ENCODE assay signal across 24 cellular contexts in genomic region chr5:123412206-123412605, GRCh38. TPM values are rescaled to one million over a fixed set of nuclear protein-coding genes. Genes with fewer than 3 reads are reported as not detected.
DNase-seq lines count a peak whose midpoint lies in the region; ATAC-seq and TF ChIP-seq lines count a peak whose summit lies in the region.
"Had no signal": no experiment of that assay in that cellular context is flagged by ENCODE, and none has a peak within 500 bp of the region (broad histone marks: within the 10 kb centered on the region; RNA-seq: fewer than 3 reads in every experiment).

No MANE protein-coding gene starts in this region.

- peaks cover 43% of the 10 kb centered on the region for H3K36me3 Mint-ChIP-seq in activated CD8-positive, alpha-beta T cell treated with anti-CD3 and anti-CD28 coated beads for 36 hours (ENCODE audit: low read depth)
- peaks cover 55% of the 10 kb centered on the region for H3K36me3 Mint-ChIP-seq in activated CD8-positive, alpha-beta T cell treated with anti-CD3 and anti-CD28 coated beads, Interleukin-2, amount 10 ng/mL, durations not matched to agents 7 days and 5 days (ENCODE audit: low read depth)
- H3K36me3 Mint-ChIP-seq in activated T-helper 17 cell treated with anti-CD3 and anti-CD28 coated beads, Interleukin-2, amount 50 U/mL, for 72 hours (ENCODE audit: low read depth): peaks cover 84% of the 10 kb centered on the region

- no peaks in the 10 kb centered on the region for H3K4me1 ChIP-seq in PC-3 (ENCODE audit: insufficient read depth, low read length)
- H3K4me1 ChIP-seq: BE2C, BLaER1 had no signal

- POLR2A ChIA-PET in activated CD8-positive, alpha-beta T cell treated with anti-CD3 and anti-CD28 coated beads for 36 hours (lab: Charles Lee): interaction anchor here (1.2 kb wide), 1 partner anchor 10 kb away, joined by 7 read pairs; no protein-coding TSS in a partner anchor
- POLR2A ChIA-PET in activated CD8-positive, alpha-beta T cell treated with anti-CD3 and anti-CD28 coated beads, Interleukin-2, amount 10 ng/mL, durations not matched to agents 7 days and 5 days (lab: Charles Lee): interaction anchor here (1.5 kb wide), 1 partner anchor 11 kb away, joined by 5 read pairs; the partner anchor contains the start of gene CEP120
- POLR2A ChIA-PET in PC-3 (lab: Charles Lee; ENCODE audit: unreplicated experiment): no interaction called here

- no peak for TF ChIP-seq CTCF in activated CD8-positive, alpha-beta T cell treated with anti-CD3 and anti-CD28 coated beads for 36 hours (IDR thresholded peaks at IDR 0.05)
- no peak for TF ChIP-seq CTCF in PC-3 (conservative IDR thresholded peaks at IDR 0.05; ENCODE audit: low read depth, low read length)

- H3K79me2 ChIP-seq in PC-3 (ENCODE audit: low read length): no peaks in the 10 kb centered on the region

- no peaks in the 10 kb centered on the region for H4K20me1 ChIP-seq in PC-3 (ENCODE audit: low read length)

- no peak overlapping the region for H3K4me3 Mint-ChIP-seq in activated CD8-positive, alpha-beta T cell treated with anti-CD3 and anti-CD28 coated beads for 36 hours
- H3K4me3 Mint-ChIP-seq in activated CD8-positive, alpha-beta T cell treated with anti-CD3 and anti-CD28 coated beads, Interleukin-2, amount 10 ng/mL, durations not matched to agents 7 days and 5 days: no peak overlapping the region
- H3K4me3 Mint-ChIP-seq in stimulated activated naive CD8-positive, alpha-beta T cell treated with anti-CD3 and anti-CD28 coated beads, Interleukin-15, amount 100 ng/mL, for 72 hours: no peak overlapping the region
- H3K4me3 Mint-ChIP-seq in activated T-helper 17 cell treated with anti-CD3 and anti-CD28 coated beads, Interleukin-2, amount 50 U/mL, for 72 hours: no peak overlapping the region
- H3K4me3 Mint-ChIP-seq: CD14-positive monocyte; CD4-positive, alpha-beta memory T cell; CD4-positive, CD25-positive, alpha-beta regulatory T cell; CD8-positive, alpha-beta memory T cell had no signal

- peaks cover 33% of the 10 kb centered on the region for H3K4me1 Mint-ChIP-seq in activated CD8-positive, alpha-beta T cell treated with anti-CD3 and anti-CD28 coated beads for 36 hours (ENCODE audit: low read depth)
- no peaks in the 10 kb centered on the region for H3K4me1 Mint-ChIP-seq in activated CD8-positive, alpha-beta T cell treated with anti-CD3 and anti-CD28 coated beads, Interleukin-2, amount 10 ng/mL, durations not matched to agents 7 days and 5 days (ENCODE audit: low read depth)
- H3K4me1 Mint-ChIP-seq in stimulated activated naive CD8-positive, alpha-beta T cell treated with anti-CD3 and anti-CD28 coated beads, Interleukin-15, amount 100 ng/mL, for 72 hours: peaks cover 25% of the 10 kb centered on the region
- H3K4me1 Mint-ChIP-seq in activated T-helper 17 cell treated with anti-CD3 and anti-CD28 coated beads, Interleukin-2, amount 50 U/mL, for 72 hours: peaks cover 15% of the 10 kb centered on the region
- H3K4me1 Mint-ChIP-seq: CD14-positive monocyte had no signal

- no peaks in the 10 kb centered on the region for H3K9me3 ChIP-seq in PC-3 (ENCODE audit: low read length)
- H3K9me3 ChIP-seq: BE2C, BLaER1 had no signal

- H3K4me2 ChIP-seq in PC-3 (ENCODE audit: low read length): no peak overlapping the region
- H3K4me2 ChIP-seq: BLaER1 had no signal

- peak; percentile 17 for DNase-seq in activated CD8-positive, alpha-beta T cell treated with anti-CD3 and anti-CD28 coated beads for 36 hours
- DNase-seq in activated CD8-positive, alpha-beta T cell treated with anti-CD3 and anti-CD28 coated beads, Interleukin-2, amount 10 ng/mL, durations not matched to agents 7 days and 5 days: no peak
- DNase-seq in stimulated activated naive CD8-positive, alpha-beta T cell treated with anti-CD3 and anti-CD28 coated beads, Interleukin-15, Interleukin-2, amounts not matched to agents 100 U/mL and 50 U/mL, for 24 hours: no peak
- no peak for DNase-seq in stimulated activated naive CD8-positive, alpha-beta T cell treated with anti-CD3 and anti-CD28 coated beads, Interleukin-15, amount 100 ng/mL, for 72 hours
- DNase-seq in PC-3: no peak
- DNase-seq: 8988T; ACHN; BE2C; C1 segment of cervical spinal cord; CD4-positive, alpha-beta memory T cell; CD4-positive, CD25-positive, alpha-beta regulatory T cell; CD8-positive, alpha-beta memory T cell; COR-L47; DMS 273 treated with DMSO at 0.1 percent for 48 hours; DMS153; DMS53; DMS79; DND-41; EL; GDM1 had no signal

- H3K27ac Mint-ChIP-seq in activated CD8-positive, alpha-beta T cell treated with anti-CD3 and anti-CD28 coated beads for 36 hours: no peak overlapping the region
- no peak overlapping the region for H3K27ac Mint-ChIP-seq in activated CD8-positive, alpha-beta T cell treated with anti-CD3 and anti-CD28 coated beads, Interleukin-2, amount 10 ng/mL, durations not matched to agents 7 days and 5 days
- H3K27ac Mint-ChIP-seq in stimulated activated naive CD8-positive, alpha-beta T cell treated with anti-CD3 and anti-CD28 coated beads, Interleukin-15, amount 100 ng/mL, for 72 hours: no peak overlapping the region
- H3K27ac Mint-ChIP-seq in activated T-helper 17 cell treated with anti-CD3 and anti-CD28 coated beads, Interleukin-2, amount 50 U/mL, for 72 hours: no peak overlapping the region

- no peaks in the 10 kb centered on the region for H3K9me2 ChIP-seq in PC-3 (replicated peaks; ENCODE audit: low read length)

- BruUV-seq in PC-3 (replicated peaks; lab: Mats Ljungman, UMichigan): no TSS peak

- H3K9ac ChIP-seq in PC-3 (ENCODE audit: low read length): no peak overlapping the region
- H3K9ac ChIP-seq: BLaER1 had no signal

- CTCF ChIA-PET in activated CD8-positive, alpha-beta T cell treated with anti-CD3 and anti-CD28 coated beads for 36 hours (lab: Charles Lee): interaction anchor here (2.3 kb wide), 1 partner anchor 11 kb away, joined by 11 read pairs; the partner anchor contains the start of gene CEP120
- CTCF ChIA-PET in activated CD8-positive, alpha-beta T cell treated with anti-CD3 and anti-CD28 coated beads, Interleukin-2, amount 10 ng/mL, durations not matched to agents 7 days and 5 days (lab: Charles Lee): interaction anchor here (1.3 kb wide), 2 partner anchors 15 to 197 kb away, joined by 3 read pairs; no protein-coding TSS in a partner anchor
- CTCF ChIA-PET in PC-3 (lab: Charles Lee): no interaction called here

- no peaks in the 10 kb centered on the region for H3K27me3 Mint-ChIP-seq in activated CD8-positive, alpha-beta T cell treated with anti-CD3 and anti-CD28 coated beads for 36 hours
- H3K27me3 Mint-ChIP-seq in activated CD8-positive, alpha-beta T cell treated with anti-CD3 and anti-CD28 coated beads, Interleukin-2, amount 10 ng/mL, durations not matched to agents 7 days and 5 days (ENCODE audit: low read depth): no peaks in the 10 kb centered on the region
- H3K27me3 Mint-ChIP-seq in stimulated activated naive CD8-positive, alpha-beta T cell treated with anti-CD3 and anti-CD28 coated beads, Interleukin-15, amount 100 ng/mL, for 72 hours: no peaks in the 10 kb centered on the region
- no peaks in the 10 kb centered on the region for H3K27me3 Mint-ChIP-seq in activated T-helper 17 cell treated with anti-CD3 and anti-CD28 coated beads, Interleukin-2, amount 50 U/mL, for 72 hours
- H3K27me3 Mint-ChIP-seq: CD4-positive, alpha-beta memory T cell; CD4-positive, CD25-positive, alpha-beta regulatory T cell; CD8-positive, alpha-beta memory T cell had no signal

- H3K4me3 ChIP-seq in PC-3 (ENCODE audit: low read length): no peak overlapping the region
- H3K4me3 ChIP-seq: BLaER1, GM12878 had no signal

- H3K27me3 ChIP-seq in PC-3 (ENCODE audit: low read length): no peaks in the 10 kb centered on the region
- H3K27me3 ChIP-seq: BE2C, BLaER1 had no signal

- H2AFZ ChIP-seq in PC-3 (ENCODE audit: low read length): no peak overlapping the region

- no peaks in the 10 kb centered on the region for H3F3A ChIP-seq in PC-3 (ENCODE audit: low read length, unreplicated experiment)

- no peaks in the 10 kb centered on the region for H3K9me3 Mint-ChIP-seq in activated CD8-positive, alpha-beta T cell treated with anti-CD3 and anti-CD28 coated beads for 36 hours
- no peaks in the 10 kb centered on the region for H3K9me3 Mint-ChIP-seq in activated CD8-positive, alpha-beta T cell treated with anti-CD3 and anti-CD28 coated beads, Interleukin-2, amount 10 ng/mL, durations not matched to agents 7 days and 5 days (ENCODE audit: insufficient read depth)
- H3K9me3 Mint-ChIP-seq in stimulated activated naive CD8-positive, alpha-beta T cell treated with anti-CD3 and anti-CD28 coated beads, Interleukin-15, amount 100 ng/mL, for 72 hours: no peaks in the 10 kb centered on the region
- no peaks in the 10 kb centered on the region for H3K9me3 Mint-ChIP-seq in activated T-helper 17 cell treated with anti-CD3 and anti-CD28 coated beads, Interleukin-2, amount 50 U/mL, for 72 hours
- H3K9me3 Mint-ChIP-seq: CD14-positive monocyte; CD4-positive, alpha-beta memory T cell; CD8-positive, alpha-beta memory T cell had no signal

- peak; percentile 45 for ATAC-seq in activated CD8-positive, alpha-beta T cell treated with anti-CD3 and anti-CD28 coated beads for 36 hours
- no peak for ATAC-seq in activated CD8-positive, alpha-beta T cell treated with anti-CD3 and anti-CD28 coated beads, Interleukin-2, amount 10 ng/mL, durations not matched to agents 7 days and 5 days
- ATAC-seq in stimulated activated naive CD8-positive, alpha-beta T cell treated with anti-CD3 and anti-CD28 coated beads, Interleukin-15, Interleukin-2, amounts not matched to agents 100 U/mL and 50 U/mL, for 24 hours: peak; percentile 66
- ATAC-seq in stimulated activated naive CD8-positive, alpha-beta T cell treated with anti-CD3 and anti-CD28 coated beads, Interleukin-15, amount 100 ng/mL, for 72 hours: no peak
- ATAC-seq in activated T-helper 17 cell treated with anti-CD3 and anti-CD28 coated beads, Interleukin-2, amount 50 U/mL, for 72 hours (replicated peaks): peak; percentile 51
- no peak for ATAC-seq in PC-3

- peaks cover 19% of the 10 kb centered on the region; the same call in 1 of the 2 replicates for H3K36me3 ChIP-seq in PC-3 (ENCODE audit: low read depth, low read length)

- H3K27ac ChIP-seq in PC-3 (ENCODE audit: low read length): no peak overlapping the region
- H3K27ac ChIP-seq: BLaER1 had no signal

- intact Hi-C loops in activated CD8-positive, alpha-beta T cell treated with anti-CD3 and anti-CD28 coated beads for 36 hours (cut with micrococcal nuclease): no loop called here
- intact Hi-C loops in PC-3 (cut with micrococcal nuclease): no loop called here

RNA-seq across cellular contexts. Expression of gene CEP120, which starts 11.0 kb away (rescaled TPM):
- total RNA-seq in activated CD8-positive, alpha-beta T cell treated with anti-CD3 and anti-CD28 coated beads for 36 hours: 10 to 100 TPM; 22.6 to 28.3 TPM
- 10 to 100 TPM; 22.3 to 27.6 TPM for total RNA-seq in activated CD8-positive, alpha-beta T cell treated with anti-CD3 and anti-CD28 coated beads, Interleukin-2, amount 10 ng/mL, durations not matched to agents 7 days and 5 days
- total RNA-seq in activated T-helper 17 cell treated with anti-CD3 and anti-CD28 coated beads, Interleukin-2, amount 50 U/mL, for 72 hours: 10 to 100 TPM; 20.3 to 34.5 TPM
- 5.4 and 11.5 TPM in 2 replicates for total RNA-seq in PC-3 (2014; rRNA removed)

Comparison
In these comparisons a context has a peak if more than half of its experiments do, and no peak if none do; other contexts are left out.
1. ATAC-seq: peak in activated CD8-positive, alpha-beta T cell treated with anti-CD3 and anti-CD28 coated beads for 36 hours (single experiment), stimulated activated naive CD8-positive, alpha-beta T cell treated with anti-CD3 and anti-CD28 coated beads, Interleukin-15, Interleukin-2, amounts not matched to agents 100 U/mL and 50 U/mL, for 24 hours (single experiment) and activated T-helper 17 cell treated with anti-CD3 and anti-CD28 coated beads, Interleukin-2, amount 50 U/mL, for 72 hours (single experiment); none in activated CD8-positive, alpha-beta T cell treated with anti-CD3 and anti-CD28 coated beads, Interleukin-2, amount 10 ng/mL, durations not matched to agents 7 days and 5 days (single experiment), stimulated activated naive CD8-positive, alpha-beta T cell treated with anti-CD3 and anti-CD28 coated beads, Interleukin-15, amount 100 ng/mL, for 72 hours (single experiment) and PC-3 (single experiment).